Comparison of ENCODE assay signal across 7 cellular contexts in genomic region chr1:148277865-148278279, GRCh38.
DNase-seq lines count a peak whose midpoint lies in the region; ATAC-seq and TF ChIP-seq lines count a peak whose summit lies in the region.
"Not testable (repeated sequence)": the region's sequence is repeated elsewhere in the genome, so short reads cannot be mapped to it uniquely, and the experiment has no call there.

No MANE protein-coding gene starts in this region.

- H3K9me3 ChIP-seq in IMR-90 (ENCODE audit: control insufficient read depth, insufficient read depth, low read length); RWPE2 (ENCODE audit: severe bottlenecking); mesenchymal stem cell (ENCODE audit: control insufficient read depth, low read length): not testable (repeated sequence)

- H4K91ac ChIP-seq in IMR-90 (ENCODE audit: insufficient read depth, low read depth, low read length); mesenchymal stem cell (ENCODE audit: low read length): not testable (repeated sequence)

- peak; percentile 8 for DNase-seq in ELF-1 (ENCODE audit: low read depth, low spot score)
- peak; percentile 6 for DNase-seq in IMR-90
- DNase-seq in RWPE2 (ENCODE audit: low spot score); chondrocyte (ENCODE audit: low spot score): not testable (repeated sequence)
- DNase-seq in fibroblast of pulmonary artery (ENCODE audit: low read depth): peak; percentile 61
- peak; percentile 55 for DNase-seq in mesenchymal stem cell
- peak; percentile 6 for DNase-seq in skeletal muscle cell (ENCODE audit: low read depth)

- no CpG with 5 or more reads among the region's 2 CpGs for WGBS in IMR-90 (ENCODE audit: extremely low coverage in 2 of 2, insufficient read length in 1 of 2), 2 experiments
- 0% methylated on average over 1 of the region's 2 CpGs for WGBS in mesenchymal stem cell

- 0 out of 2 replicates have a peak overlapping the region, but pooled peaks have one; percentile 16 for H2AK5ac ChIP-seq in IMR-90 (ENCODE audit: low read depth, low read length)
- not testable (repeated sequence) for H2AK5ac ChIP-seq in mesenchymal stem cell (ENCODE audit: low read length, severe bottlenecking)

- H4K20me1 ChIP-seq in IMR-90 (ENCODE audit: insufficient read depth, low read length): not testable (repeated sequence)

- not testable (repeated sequence) for H4K5ac ChIP-seq in IMR-90 (ENCODE audit: low read depth, low read length)

- not testable (repeated sequence) for H3K27me3 ChIP-seq in IMR-90 (ENCODE audit: control insufficient read depth, insufficient read depth, low read length); RWPE2 (ENCODE audit: insufficient read depth, poor library complexity, severe bottlenecking); mesenchymal stem cell (ENCODE audit: control insufficient read depth in 1 of 2, insufficient read depth in 1 of 2, low read length in 2 of 2)

- not testable (repeated sequence) for H3K27me3 Mint-ChIP-seq in chondrocyte (ENCODE audit: low read depth)

- not testable (repeated sequence) for H3K4me3 Mint-ChIP-seq in chondrocyte (ENCODE audit: unreplicated experiment)

- H4K8ac ChIP-seq in IMR-90 (ENCODE audit: low read depth in 2 of 2, low read length in 2 of 2) (peak overlapping the region; percentile 40 to 86; a peak in 1 of 4 replicates), mesenchymal stem cell (ENCODE audit: low read length) (peak overlapping the region; percentile 92)

- peak overlapping the region; percentile 55 for H3K27ac Mint-ChIP-seq in chondrocyte (ENCODE audit: unreplicated experiment)

- H3K14ac ChIP-seq in IMR-90 (replicated peaks; ENCODE audit: low read depth, low read length); mesenchymal stem cell (ENCODE audit: low read length in 2 of 2): not testable (repeated sequence)

- BruUV-seq in IMR-90 (replicated peaks; lab: Mats Ljungman, UMichigan): not testable (repeated sequence)

- not testable (repeated sequence) for H3K9me3 Mint-ChIP-seq in chondrocyte (ENCODE audit: low read depth)

- not testable (repeated sequence) for H3K4me1 ChIP-seq in IMR-90 (ENCODE audit: control insufficient read depth, insufficient read depth, low read length); mesenchymal stem cell (ENCODE audit: control insufficient read depth, insufficient read depth, low read depth, low read length)
- H3K4me1 ChIP-seq in RWPE2 (ENCODE audit: insufficient read depth, poor library complexity, severe bottlenecking): peaks cover 31% of the 10 kb centered on the region

- H3K36me3 Mint-ChIP-seq in chondrocyte (ENCODE audit: low read depth): not testable (repeated sequence)

- TF ChIP-seq CTCF in IMR-90 (conservative IDR thresholded peaks at IDR 0.05; ENCODE audit: low read depth, low read length); RWPE2 (IDR thresholded peaks at IDR 0.05; ENCODE audit: poor library complexity, severe bottlenecking); chondrocyte (IDR thresholded peaks at IDR 0.05); fibroblast of pulmonary artery (IDR thresholded peaks at IDR 0.05; ENCODE audit: low read length, missing control alignments): not testable (repeated sequence)

- not testable (repeated sequence) for H2BK20ac ChIP-seq in IMR-90 (ENCODE audit: low read depth, low read length)

- CTCF ChIA-PET in IMR-90 (lab: Yijun Ruan, JAX): not testable (repeated sequence)

- H3K27ac ChIP-seq in IMR-90 (ENCODE audit: insufficient read depth, low read length): peak overlapping the region; percentile 88
- peak overlapping the region; percentile 86 for H3K27ac ChIP-seq in RWPE2 (ENCODE audit: poor library complexity, severe bottlenecking)
- not testable (repeated sequence) for H3K27ac ChIP-seq in mesenchymal stem cell (ENCODE audit: low read length, poor library complexity, severe bottlenecking)

- H3K4ac ChIP-seq in IMR-90 (ENCODE audit: low read depth, low read length): peak overlapping the region; percentile 69; the same call in 1 of the 2 replicates
- H3K4ac ChIP-seq in mesenchymal stem cell (ENCODE audit: low read depth in 1 of 2, low read length in 2 of 2): peak overlapping the region; percentile 28 to 81

- H3K79me1 ChIP-seq in IMR-90 (ENCODE audit: low read depth in 1 of 2, low read length in 2 of 2); mesenchymal stem cell (replicated peaks; ENCODE audit: low read length, poor library complexity, severe bottlenecking): not testable (repeated sequence)

- H3K9me1 ChIP-seq in IMR-90 (ENCODE audit: insufficient read depth, low read length): not testable (repeated sequence)

- H3K36me3 ChIP-seq in IMR-90 (ENCODE audit: control insufficient read depth, insufficient read depth, low read length); RWPE2 (ENCODE audit: low read depth); mesenchymal stem cell (ENCODE audit: control insufficient read depth in 1 of 2, insufficient read depth in 2 of 2, low read depth in 1 of 2, low read length in 2 of 2): not testable (repeated sequence)

- H2BK15ac ChIP-seq in IMR-90 (ENCODE audit: low read depth, low read length); mesenchymal stem cell (ENCODE audit: low read depth, poor library complexity, severe bottlenecking): not testable (repeated sequence)

- peak overlapping the region; percentile 1; the same call in 1 of the 2 replicates for H3K4me2 ChIP-seq in IMR-90 (ENCODE audit: low read depth, low read length)
- not testable (repeated sequence) for H3K4me2 ChIP-seq in mesenchymal stem cell (ENCODE audit: low read length, poor library complexity, severe bottlenecking)

- in situ Hi-C loops in IMR-90 (cut with MboI; ENCODE audit: low sequenced_read_pairs): not testable (repeated sequence)

- not testable (repeated sequence) for H3K23ac ChIP-seq in IMR-90 (ENCODE audit: low read depth, low read length); mesenchymal stem cell (ENCODE audit: low read length in 2 of 2)

- H3K9ac ChIP-seq in IMR-90 (ENCODE audit: low read depth, low read length); mesenchymal stem cell (ENCODE audit: low read length): not testable (repeated sequence)

- H2BK12ac ChIP-seq in mesenchymal stem cell (ENCODE audit: low read length in 2 of 2): peak overlapping the region; percentile 93 to 97

- not testable (repeated sequence) for TF ChIP-seq RAD21 in IMR-90 (IDR thresholded peaks at IDR 0.05; ENCODE audit: low read length)

- H2AFZ ChIP-seq in IMR-90 (replicated peaks; ENCODE audit: low read length, poor library complexity); mesenchymal stem cell (ENCODE audit: low read depth, low read length): not testable (repeated sequence)

- ATAC-seq in IMR-90 (ENCODE audit: low read depth): peak; percentile 28; the same call in 1 of the 2 replicates
- ATAC-seq in RWPE2 (ENCODE audit: low read depth): peak; percentile 86

- not testable (repeated sequence) for H3K18ac ChIP-seq in IMR-90 (ENCODE audit: low read depth, low read length)
- peak overlapping the region; percentile 87 to 95 for H3K18ac ChIP-seq in mesenchymal stem cell (ENCODE audit: low read depth in 1 of 2, low read length in 2 of 2)

- dilution Hi-C loops in IMR-90 (cut with HindIII; ENCODE audit: low sequenced_read_pairs, unreplicated experiment): not testable (repeated sequence)

- not testable (repeated sequence) for H2BK120ac ChIP-seq in IMR-90 (ENCODE audit: low read depth, low read length)
- peak overlapping the region; percentile 89 for H2BK120ac ChIP-seq in mesenchymal stem cell (ENCODE audit: low read depth, low read length)

- not testable (repeated sequence) for TF ChIP-seq POLR2A in IMR-90 (IDR thresholded peaks at IDR 0.05; ENCODE audit: low read depth, low read length)

- POLR2A ChIA-PET in IMR-90 (lab: Charles Lee; ENCODE audit: unreplicated experiment): not testable (repeated sequence)

- intact Hi-C loops in IMR-90 (cut with micrococcal nuclease): not testable (repeated sequence)

- H3K56ac ChIP-seq in IMR-90 (ENCODE audit: extremely low read depth, insufficient read depth, low read length): not testable (repeated sequence)

- not testable (repeated sequence) for H3K4me3 ChIP-seq in IMR-90 (ENCODE audit: insufficient read depth, low read depth, low read length); RWPE2 (ENCODE audit: severe bottlenecking); fibroblast of pulmonary artery (replicated peaks; ENCODE audit: low read depth, low read length); mesenchymal stem cell (ENCODE audit: insufficient read depth in 1 of 2, low read depth in 1 of 2, low read length in 2 of 2); skeletal muscle cell (ENCODE audit: low read depth, low read length)

- H3K4me1 Mint-ChIP-seq in chondrocyte (ENCODE audit: low read depth): peaks cover 27% of the 10 kb centered on the region

- peak overlapping the region; percentile 19 for H2BK5ac ChIP-seq in IMR-90 (ENCODE audit: low read depth, low read length, poor library complexity, severe bottlenecking)
- not testable (repeated sequence) for H2BK5ac ChIP-seq in mesenchymal stem cell (ENCODE audit: low read depth, low read length, poor library complexity, severe bottlenecking)

- H2AK9ac ChIP-seq in IMR-90 (replicated peaks; ENCODE audit: low read depth, low read length, poor library complexity): not testable (repeated sequence)
